In the genomic region with DNA sequence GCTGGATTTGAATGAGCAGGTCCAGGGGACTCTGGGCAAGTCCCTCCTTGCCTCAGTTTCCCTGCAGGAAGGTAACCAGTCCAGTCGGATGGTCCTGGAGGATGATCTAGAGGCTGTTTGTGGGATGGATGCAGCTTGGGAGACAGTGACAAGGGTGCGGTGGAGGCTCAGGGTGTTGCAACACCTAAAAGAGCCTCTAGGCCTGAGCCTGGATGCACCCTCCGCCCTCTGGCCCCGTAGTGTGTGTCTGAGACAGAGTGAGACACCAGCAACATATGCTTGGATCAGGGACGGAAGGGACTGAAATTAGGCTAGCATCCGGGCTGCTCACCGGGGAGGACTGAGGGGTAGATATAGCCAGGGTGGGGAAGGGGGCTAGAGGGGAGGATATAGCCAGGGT, we compare ENCODE assay signal across 9 cellular contexts. TPM values are rescaled to one million over a fixed set of nuclear protein-coding genes. Genes with fewer than 3 reads are reported as not detected.
DNase-seq lines count a peak whose midpoint lies in the region; ATAC-seq and TF ChIP-seq lines count a peak whose summit lies in the region.
"Had no signal": no experiment of that assay in that cellular context is flagged by ENCODE, and none has a peak within 500 bp of the region (broad histone marks: within the 10 kb centered on the region; RNA-seq: fewer than 3 reads in every experiment).

No MANE protein-coding gene starts in this region.

- H3K4me3 ChIP-seq in fibroblast of lung (replicated peaks in 1 of 4; ENCODE audit: control extremely low read depth in 1 of 4, insufficient read depth in 1 of 4, low read depth in 3 of 4, low read length in 4 of 4) (peak overlapping the region in 3 of 4 experiments; percentile 12 to 90 (median 65)), prostate gland (peak overlapping the region; percentile 87 to 89)

- H3K27me3 ChIP-seq in fibroblast of lung (ENCODE audit: control insufficient read depth, insufficient read depth, low read length) (no peaks in the 10 kb centered on the region), prostate gland (replicated peaks; ENCODE audit: insufficient read depth) (no peaks in the 10 kb centered on the region)

- 61% methylated on average over 7 of the region's 7 CpGs for WGBS in prostate gland

- H3K9me3 ChIP-seq in fibroblast of lung (ENCODE audit: control insufficient read depth, insufficient read depth, low read depth, low read length), result no peaks in the 10 kb centered on the region
- no peaks in the 10 kb centered on the region for H3K9me3 ChIP-seq in prostate gland

- H4K20me1 ChIP-seq in fibroblast of lung (ENCODE audit: control insufficient read depth, extremely low read depth, insufficient read depth, low read length), result no peaks in the 10 kb centered on the region

- ATAC-seq in HG03442 (IDR thresholded peaks at IDR 0.05; ENCODE audit: unreplicated experiment) (no peak), HG03280 (IDR thresholded peaks at IDR 0.05; ENCODE audit: unreplicated experiment) (no peak)

- intact Hi-C loops in prostate gland (cut with DNase I), result no loop called here

- peaks cover 4% of the 10 kb centered on the region for H3K4me1 ChIP-seq in fibroblast of lung (ENCODE audit: control insufficient read depth, extremely low read depth, insufficient read depth, low read length)
- H3K4me1 ChIP-seq in prostate gland (replicated peaks), result peaks cover 7% of the 10 kb centered on the region

- H3K27ac ChIP-seq in fibroblast of lung (ENCODE audit: insufficient read depth, low read length), result no peak overlapping the region
- H3K27ac ChIP-seq in prostate gland, result peak overlapping the region; percentile 95 to 96
- H3K27ac ChIP-seq: SK-N-MC had no signal

- peak overlapping the region; percentile 62 for H3K4me2 ChIP-seq in fibroblast of lung (ENCODE audit: extremely low read depth, insufficient read depth, low read length)

- DNase-seq in NOMO-1 (lab: John Stamatoyannopoulos, UW; ENCODE audit: unreplicated experiment in 2 of 2) (peak; percentile 11 to 20), NOMO-1 treated with dmso at 0.1 percent for 144 hours (lab: John Stamatoyannopoulos, UW; ENCODE audit: unreplicated experiment) (no peak), UCSD-AML1 (lab: John Stamatoyannopoulos, UW; ENCODE audit: unreplicated experiment) (peak; percentile 15), fibroblast of lung (ENCODE audit: low read depth in 2 of 2) (peak in 1 of 2 donors; percentile 6), prostate gland (ENCODE audit: low spot score) (no peak), kidney glomerular epithelial cell (lab: John Stamatoyannopoulos, UW) (no peak)

- H2AFZ ChIP-seq in fibroblast of lung (ENCODE audit: low read length), result no peak overlapping the region

- H3K9ac ChIP-seq in fibroblast of lung (ENCODE audit: insufficient read depth, low read length), result no peak overlapping the region

- peaks cover 4% of the 10 kb centered on the region for H3K36me3 ChIP-seq in fibroblast of lung (ENCODE audit: control insufficient read depth, insufficient read depth, low read length)
- H3K36me3 ChIP-seq in prostate gland, result no peaks in the 10 kb centered on the region

- H3K79me2 ChIP-seq in fibroblast of lung (ENCODE audit: control insufficient read depth, insufficient read depth, low read length), result peaks cover 18% of the 10 kb centered on the region

- no peak for TF ChIP-seq POLR2A in prostate gland (IDR thresholded peaks at IDR 0.05)

- TF ChIP-seq CTCF in fibroblast of lung (conservative IDR thresholded peaks at IDR 0.05 in 1 of 2, IDR thresholded peaks at IDR 0.05 in 1 of 2; ENCODE audit: low read depth in 1 of 2, low read length in 2 of 2) (no peak), prostate gland (IDR thresholded peaks at IDR 0.05) (no peak)

RNA-seq across cellular contexts. Expression of gene CRAT, which starts 1.1 kb away (rescaled TPM):
- total RNA-seq in fibroblast of lung (33.6 and 45.1 TPM in 2 replicates), prostate gland (10 to 100 TPM; 59.8 to 98.3 TPM)
- 34.0 and 37.4 TPM in 2 replicates for polyA plus RNA-seq in fibroblast of lung
- polyA plus RNA-seq in fibroblast of lung (2012), result 52.6 and 59.0 TPM in 2 replicates
- 109 and 121 TPM in 2 replicates for polyA minus RNA-seq in fibroblast of lung (ENCODE audit: low replicate concordance)

RNA-seq across cellular contexts. Expression of gene PTPA, which starts 1.7 kb away (rescaled TPM):
- 159 and 203 TPM in 2 replicates for total RNA-seq in fibroblast of lung
- polyA plus RNA-seq in fibroblast of lung, result 189 and 190 TPM in 2 replicates
- polyA plus RNA-seq in fibroblast of lung (2012), result 186 and 250 TPM in 2 replicates
- 246 and 273 TPM in 2 replicates for polyA minus RNA-seq in fibroblast of lung (ENCODE audit: low replicate concordance)
- 100 to 1,000 TPM; 165 to 173 TPM for total RNA-seq in prostate gland

RNA-seq across cellular contexts. Expression of gene DOLPP1, which starts 28.6 kb away (rescaled TPM):
- 4.9 and 7.4 TPM in 2 replicates for total RNA-seq in fibroblast of lung
- 9.7 and 12.2 TPM in 2 replicates for polyA plus RNA-seq in fibroblast of lung
- 10.4 and 13.3 TPM in 2 replicates for polyA plus RNA-seq in fibroblast of lung (2012)
- 20.6 and 27.9 TPM in 2 replicates for polyA minus RNA-seq in fibroblast of lung (ENCODE audit: low replicate concordance)
- total RNA-seq in prostate gland, result 10 to 100 TPM; 13.5 to 24.1 TPM

Comparison
In these comparisons a context has a peak if more than half of its experiments do, and no peak if none do; other contexts are left out.
1. DNase-seq: peak in NOMO-1 (2 of 2) and UCSD-AML1 (single experiment); none in NOMO-1 treated with dmso at 0.1 percent for 144 hours (single experiment), prostate gland (single experiment) and kidney glomerular epithelial cell (single experiment).